Comparison of ENCODE assay signal across 1 cellular context in genomic region chr1:63522891-63523728, GRCh38.
A peak's percentile ranks its signal among the peaks of the same experiment; 100 is the strongest.
TF ChIP-seq lines count a peak whose summit lies in the region.

Gene EFCAB7, plus strand, starts transcription at chr1:63523525. Its CDS starts 2,048 bp downstream, at chr1:63525573.
Gene ITGB3BP, minus strand, starts transcription at chr1:63523225. Its CDS starts 92 bp downstream, at chr1:63523133.

TF ChIP-seq in HepG2, 621 proteins besides CTCF, POLR2A, EP300 and RAD21 (continued from another document and continues in another):
- TF ChIP-seq PATZ1 (CRISPR knock-in tag; IDR thresholded peaks at IDR 0.05) (peak; percentile 65), MZF1 (CRISPR knock-in tag; IDR thresholded peaks at IDR 0.05; ENCODE audit: borderline replicate concordance) (no peak), ZMYM3 (CRISPR knock-in tag; IDR thresholded peaks at IDR 0.05) (peak; percentile 89), SRSF9 (IDR thresholded peaks at IDR 0.05; ENCODE audit: borderline replicate concordance, insufficient read depth, low read depth, low read length, poor library complexity, severe bottlenecking) (no peak), EED (CRISPR knock-in tag; IDR thresholded peaks at IDR 0.05) (peak; percentile 90; the same call in 1 of the 2 replicates), SMYD3 (CRISPR knock-in tag; IDR thresholded peaks at IDR 0.05) (peak; percentile 85), GABPB1 (CRISPR knock-in tag; IDR thresholded peaks at IDR 0.05) (peak; percentile 99), ATF4 (CRISPR knock-in tag; IDR thresholded peaks at IDR 0.05) (peak in 1 of 2 experiments; percentile 65; a peak in 2 of 4 replicates), SUZ12 (IDR thresholded peaks at IDR 0.05; ENCODE audit: low read depth, low read length) (no peak), DRAP1 (CRISPR knock-in tag; IDR thresholded peaks at IDR 0.05) (peak; percentile 40; the same call in 1 of the 2 replicates), ZFP37 (CRISPR knock-in tag; IDR thresholded peaks at IDR 0.05; ENCODE audit: borderline replicate concordance) (peak; percentile 72; the same call in 1 of the 2 replicates), ZNF614 (CRISPR knock-in tag; IDR thresholded peaks at IDR 0.05; ENCODE audit: borderline replicate concordance) (peak; percentile 68; the same call in 1 of the 2 replicates), PITX1 (CRISPR knock-in tag; IDR thresholded peaks at IDR 0.05) (peak; percentile 80; the same call in 1 of the 2 replicates), CAMTA2 (CRISPR knock-in tag; IDR thresholded peaks at IDR 0.05; ENCODE audit: borderline replicate concordance) (0 out of 2 replicates have a peak, but pooled peaks have one; percentile 36), MEIS1 (CRISPR knock-in tag; IDR thresholded peaks at IDR 0.05; ENCODE audit: borderline replicate concordance) (peak; percentile 83), SP5 (CRISPR knock-in tag; IDR thresholded peaks at IDR 0.05; ENCODE audit: borderline replicate concordance, low read depth) (no peak), UBTF (CRISPR knock-in tag; IDR thresholded peaks at IDR 0.05) (peak; percentile 87), ZNF333 (CRISPR knock-in tag; IDR thresholded peaks at IDR 0.05; ENCODE audit: borderline replicate concordance) (peak; percentile 81; the same call in 1 of the 2 replicates), ARNT (IDR thresholded peaks at IDR 0.05) (no peak), IKZF4 (CRISPR knock-in tag; IDR thresholded peaks at IDR 0.05; ENCODE audit: borderline replicate concordance, low read depth, not compliant biosample characterization) (no peak), NFYC (CRISPR knock-in tag; IDR thresholded peaks at IDR 0.05) (peak; percentile 28; the same call in 1 of the 2 replicates), KLF9 (CRISPR knock-in tag; IDR thresholded peaks at IDR 0.05; ENCODE audit: low read depth) (no peak; the same call in 1 of the 2 replicates), HOXA3 (CRISPR knock-in tag; IDR thresholded peaks at IDR 0.05) (peak; percentile 88), ZNF747 (CRISPR knock-in tag; IDR thresholded peaks at IDR 0.05; ENCODE audit: borderline replicate concordance) (peak; percentile 90), CBX1 (IDR thresholded peaks at IDR 0.05; ENCODE audit: low read depth) (peak; percentile 98), ARID2 (CRISPR knock-in tag; IDR thresholded peaks at IDR 0.05; ENCODE audit: borderline replicate concordance) (0 out of 2 replicates have a peak, but pooled peaks have one; percentile 48), ZNF468 (CRISPR knock-in tag; IDR thresholded peaks at IDR 0.05) (0 out of 2 replicates have a peak, but pooled peaks have one; percentile 65), ZZZ3 (CRISPR knock-in tag; IDR thresholded peaks at IDR 0.05; ENCODE audit: borderline replicate concordance) (peak; percentile 93; the same call in 1 of the 2 replicates), ZNF772 (CRISPR knock-in tag; IDR thresholded peaks at IDR 0.05) (peak; percentile 95), PAWR (CRISPR knock-in tag; IDR thresholded peaks at IDR 0.05; ENCODE audit: borderline replicate concordance) (no peak), MXD4 (CRISPR knock-in tag; IDR thresholded peaks at IDR 0.05) (peak; percentile 83), SCMH1 (CRISPR knock-in tag; IDR thresholded peaks at IDR 0.05; ENCODE audit: borderline replicate concordance) (no peak), TBL1XR1 (IDR thresholded peaks at IDR 0.05; ENCODE audit: borderline replicate concordance, low read length, partially characterized antibody) (no peak), KDM6A (CRISPR knock-in tag; IDR thresholded peaks at IDR 0.05; ENCODE audit: low read depth) (no peak), HDAC1 (CRISPR knock-in tag; IDR thresholded peaks at IDR 0.05) (peak; percentile 98), PRDM15 (CRISPR knock-in tag; IDR thresholded peaks at IDR 0.05) (no peak), MIER3 (CRISPR knock-in tag; IDR thresholded peaks at IDR 0.05; ENCODE audit: borderline replicate concordance) (peak; percentile 83; the same call in 1 of the 2 replicates)
- TF ChIP-seq, protein P1, sequence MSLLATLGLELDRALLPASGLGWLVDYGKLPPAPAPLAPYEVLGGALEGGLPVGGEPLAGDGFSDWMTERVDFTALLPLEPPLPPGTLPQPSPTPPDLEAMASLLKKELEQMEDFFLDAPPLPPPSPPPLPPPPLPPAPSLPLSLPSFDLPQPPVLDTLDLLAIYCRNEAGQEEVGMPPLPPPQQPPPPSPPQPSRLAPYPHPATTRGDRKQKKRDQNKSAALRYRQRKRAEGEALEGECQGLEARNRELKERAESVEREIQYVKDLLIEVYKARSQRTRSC (CRISPR knock-in tag; IDR thresholded peaks at IDR 0.05; ENCODE audit: low read depth) = 0 out of 2 replicates have a peak, but pooled peaks have one; percentile 54
- TF ChIP-seq, protein P2, sequence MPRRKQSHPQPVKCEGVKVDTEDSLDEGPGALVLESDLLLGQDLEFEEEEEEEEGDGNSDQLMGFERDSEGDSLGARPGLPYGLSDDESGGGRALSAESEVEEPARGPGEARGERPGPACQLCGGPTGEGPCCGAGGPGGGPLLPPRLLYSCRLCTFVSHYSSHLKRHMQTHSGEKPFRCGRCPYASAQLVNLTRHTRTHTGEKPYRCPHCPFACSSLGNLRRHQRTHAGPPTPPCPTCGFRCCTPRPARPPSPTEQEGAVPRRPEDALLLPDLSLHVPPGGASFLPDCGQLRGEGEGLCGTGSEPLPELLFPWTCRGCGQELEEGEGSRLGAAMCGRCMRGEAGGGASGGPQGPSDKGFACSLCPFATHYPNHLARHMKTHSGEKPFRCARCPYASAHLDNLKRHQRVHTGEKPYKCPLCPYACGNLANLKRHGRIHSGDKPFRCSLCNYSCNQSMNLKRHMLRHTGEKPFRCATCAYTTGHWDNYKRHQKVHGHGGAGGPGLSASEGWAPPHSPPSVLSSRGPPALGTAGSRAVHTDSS (CRISPR knock-in tag; conservative IDR thresholded peaks at IDR 0.05) = no peak
- TF ChIP-seq, protein P3, sequence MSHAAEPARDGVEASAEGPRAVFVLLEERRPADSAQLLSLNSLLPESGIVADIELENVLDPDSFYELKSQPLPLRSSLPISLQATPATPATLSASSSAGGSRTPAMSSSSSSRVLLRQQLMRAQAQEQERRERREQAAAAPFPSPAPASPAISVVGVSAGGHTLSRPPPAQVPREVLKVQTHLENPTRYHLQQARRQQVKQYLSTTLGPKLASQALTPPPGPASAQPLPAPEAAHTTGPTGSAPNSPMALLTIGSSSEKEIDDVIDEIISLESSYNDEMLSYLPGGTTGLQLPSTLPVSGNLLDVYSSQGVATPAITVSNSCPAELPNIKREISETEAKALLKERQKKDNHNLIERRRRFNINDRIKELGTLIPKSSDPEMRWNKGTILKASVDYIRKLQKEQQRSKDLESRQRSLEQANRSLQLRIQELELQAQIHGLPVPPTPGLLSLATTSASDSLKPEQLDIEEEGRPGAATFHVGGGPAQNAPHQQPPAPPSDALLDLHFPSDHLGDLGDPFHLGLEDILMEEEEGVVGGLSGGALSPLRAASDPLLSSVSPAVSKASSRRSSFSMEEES (CRISPR knock-in tag; IDR thresholded peaks at IDR 0.05) = peak; percentile 82
- TF ChIP-seq, protein P4, sequence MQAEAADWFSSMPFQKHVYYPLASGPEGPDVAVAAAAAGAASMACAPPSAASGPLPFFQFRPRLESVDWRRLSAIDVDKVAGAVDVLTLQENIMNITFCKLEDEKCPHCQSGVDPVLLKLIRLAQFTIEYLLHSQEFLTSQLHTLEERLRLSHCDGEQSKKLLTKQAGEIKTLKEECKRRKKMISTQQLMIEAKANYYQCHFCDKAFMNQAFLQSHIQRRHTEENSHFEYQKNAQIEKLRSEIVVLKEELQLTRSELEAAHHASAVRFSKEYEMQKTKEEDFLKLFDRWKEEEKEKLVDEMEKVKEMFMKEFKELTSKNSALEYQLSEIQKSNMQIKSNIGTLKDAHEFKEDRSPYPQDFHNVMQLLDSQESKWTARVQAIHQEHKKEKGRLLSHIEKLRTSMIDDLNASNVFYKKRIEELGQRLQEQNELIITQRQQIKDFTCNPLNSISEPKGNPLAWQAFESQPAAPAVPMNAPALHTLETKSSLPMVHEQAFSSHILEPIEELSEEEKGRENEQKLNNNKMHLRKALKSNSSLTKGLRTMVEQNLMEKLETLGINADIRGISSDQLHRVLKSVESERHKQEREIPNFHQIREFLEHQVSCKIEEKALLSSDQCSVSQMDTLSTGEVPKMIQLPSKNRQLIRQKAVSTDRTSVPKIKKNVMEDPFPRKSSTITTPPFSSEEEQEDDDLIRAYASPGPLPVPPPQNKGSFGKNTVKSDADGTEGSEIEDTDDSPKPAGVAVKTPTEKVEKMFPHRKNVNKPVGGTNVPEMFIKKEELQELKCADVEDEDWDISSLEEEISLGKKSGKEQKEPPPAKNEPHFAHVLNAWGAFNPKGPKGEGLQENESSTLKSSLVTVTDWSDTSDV (CRISPR knock-in tag; IDR thresholded peaks at IDR 0.05) = no peak
- TF ChIP-seq, protein P5, sequence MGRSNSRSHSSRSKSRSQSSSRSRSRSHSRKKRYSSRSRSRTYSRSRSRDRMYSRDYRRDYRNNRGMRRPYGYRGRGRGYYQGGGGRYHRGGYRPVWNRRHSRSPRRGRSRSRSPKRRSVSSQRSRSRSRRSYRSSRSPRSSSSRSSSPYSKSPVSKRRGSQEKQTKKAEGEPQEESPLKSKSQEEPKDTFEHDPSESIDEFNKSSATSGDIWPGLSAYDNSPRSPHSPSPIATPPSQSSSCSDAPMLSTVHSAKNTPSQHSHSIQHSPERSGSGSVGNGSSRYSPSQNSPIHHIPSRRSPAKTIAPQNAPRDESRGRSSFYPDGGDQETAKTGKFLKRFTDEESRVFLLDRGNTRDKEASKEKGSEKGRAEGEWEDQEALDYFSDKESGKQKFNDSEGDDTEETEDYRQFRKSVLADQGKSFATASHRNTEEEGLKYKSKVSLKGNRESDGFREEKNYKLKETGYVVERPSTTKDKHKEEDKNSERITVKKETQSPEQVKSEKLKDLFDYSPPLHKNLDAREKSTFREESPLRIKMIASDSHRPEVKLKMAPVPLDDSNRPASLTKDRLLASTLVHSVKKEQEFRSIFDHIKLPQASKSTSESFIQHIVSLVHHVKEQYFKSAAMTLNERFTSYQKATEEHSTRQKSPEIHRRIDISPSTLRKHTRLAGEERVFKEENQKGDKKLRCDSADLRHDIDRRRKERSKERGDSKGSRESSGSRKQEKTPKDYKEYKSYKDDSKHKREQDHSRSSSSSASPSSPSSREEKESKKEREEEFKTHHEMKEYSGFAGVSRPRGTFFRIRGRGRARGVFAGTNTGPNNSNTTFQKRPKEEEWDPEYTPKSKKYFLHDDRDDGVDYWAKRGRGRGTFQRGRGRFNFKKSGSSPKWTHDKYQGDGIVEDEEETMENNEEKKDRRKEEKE (IDR thresholded peaks at IDR 0.05) = no peak
